In the genomic region with DNA sequence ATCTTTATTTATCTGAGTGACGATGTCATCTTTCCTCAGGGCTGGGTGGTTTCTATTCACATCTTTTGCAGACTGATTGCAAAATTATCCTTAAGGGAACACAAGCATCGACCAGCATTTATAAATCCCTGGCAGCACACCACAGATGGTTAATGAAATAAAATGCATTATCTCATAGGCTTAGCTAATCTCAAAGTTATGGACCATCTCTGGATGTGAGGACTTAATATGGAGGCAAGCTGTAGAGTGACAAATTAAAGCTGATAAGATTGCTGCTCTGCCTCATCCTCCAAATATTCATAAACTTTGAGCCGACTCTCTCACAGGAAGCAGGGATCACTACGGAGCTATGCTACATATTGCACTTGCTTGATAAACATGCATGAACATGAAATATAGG, we compare ENCODE assay signal across 1 cellular context.
A peak's percentile ranks its signal among the peaks of the same experiment; 100 is the strongest.
TF ChIP-seq lines count a peak whose summit lies in the region.

No MANE protein-coding gene starts in this region.

TF ChIP-seq in IMR-90, 13 proteins besides CTCF, POLR2A, EP300 and RAD21:
- TF ChIP-seq CHD1 (IDR thresholded peaks at IDR 0.05; ENCODE audit: low read depth, low read length) (no peak; the same call in 1 of the 2 replicates), BHLHE40 (IDR thresholded peaks at IDR 0.05; ENCODE audit: low read depth, low read length) (peak; percentile 24; the same call in 1 of the 2 replicates), CEBPB (IDR thresholded peaks at IDR 0.05; ENCODE audit: low read depth, low read length) (peak; percentile 90), FOS (IDR thresholded peaks at IDR 0.05; ENCODE audit: low read depth, low read length) (peak; percentile 69), MAFK (IDR thresholded peaks at IDR 0.05; ENCODE audit: low read depth, low read length) (peak; percentile 28; the same call in 1 of the 2 replicates)
- TF ChIP-seq, protein P1, sequence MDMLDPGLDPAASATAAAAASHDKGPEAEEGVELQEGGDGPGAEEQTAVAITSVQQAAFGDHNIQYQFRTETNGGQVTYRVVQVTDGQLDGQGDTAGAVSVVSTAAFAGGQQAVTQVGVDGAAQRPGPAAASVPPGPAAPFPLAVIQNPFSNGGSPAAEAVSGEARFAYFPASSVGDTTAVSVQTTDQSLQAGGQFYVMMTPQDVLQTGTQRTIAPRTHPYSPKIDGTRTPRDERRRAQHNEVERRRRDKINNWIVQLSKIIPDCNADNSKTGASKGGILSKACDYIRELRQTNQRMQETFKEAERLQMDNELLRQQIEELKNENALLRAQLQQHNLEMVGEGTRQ (IDR thresholded peaks at IDR 0.05; ENCODE audit: low read depth, low read length), result no peak
TF ChIP-seq in IMR-90: peak in this region for 4.
